Comparison of ENCODE assay signal across 9 cellular contexts in genomic region chr12:53048780-53049401, GRCh38. TPM values are rescaled to one million over a fixed set of nuclear protein-coding genes. Genes with fewer than 3 reads are reported as not detected.
DNase-seq lines count a peak whose midpoint lies in the region; ATAC-seq and TF ChIP-seq lines count a peak whose summit lies in the region.
"Had no signal": no experiment of that assay in that cellular context is flagged by ENCODE, and none has a peak within 500 bp of the region (broad histone marks: within the 10 kb centered on the region; RNA-seq: fewer than 3 reads in every experiment).

No MANE protein-coding gene starts in this region.

- H3K27me3 ChIP-seq in HUES64 (ENCODE audit: insufficient read depth, low read length) (peaks cover 21% of the 10 kb centered on the region), mammary epithelial cell (ENCODE audit: insufficient read depth, low read length) (no peaks in the 10 kb centered on the region), testis (no peaks in the 10 kb centered on the region)

- ATAC-seq in GM21619 (IDR thresholded peaks at IDR 0.05; ENCODE audit: unreplicated experiment) (no peak), HG03520 (IDR thresholded peaks at IDR 0.05; ENCODE audit: unreplicated experiment) (no peak), GM18505 (IDR thresholded peaks at IDR 0.05; ENCODE audit: unreplicated experiment) (no peak)

- H3K9ac ChIP-seq in HUES64 (ENCODE audit: low read depth, low read length): no peak overlapping the region; the same call in 1 of the 2 replicates
- H3K9ac ChIP-seq in mammary epithelial cell (ENCODE audit: insufficient read depth, low read length): no peak overlapping the region

- H4K20me1 ChIP-seq in mammary epithelial cell (ENCODE audit: insufficient read depth, low read length): no peaks in the 10 kb centered on the region

- in situ Hi-C loops in mammary epithelial cell (cut with MboI; ENCODE audit: low sequenced_read_pairs in 2 of 2): no loop called here

- H3K4me2 ChIP-seq in mammary epithelial cell (ENCODE audit: insufficient read depth, low read depth, low read length): peak overlapping the region; percentile 75

- peaks cover 52% of the 10 kb centered on the region for H3K4me1 ChIP-seq in HUES64 (ENCODE audit: insufficient read depth, low read length)
- peaks cover 76% of the 10 kb centered on the region for H3K4me1 ChIP-seq in mammary epithelial cell (ENCODE audit: insufficient read depth, low read length)
- H3K4me1 ChIP-seq in testis: peaks cover 83% of the 10 kb centered on the region

- TF ChIP-seq POLR2A in testis (IDR thresholded peaks at IDR 0.05): no peak
- no peak for TF ChIP-seq POLR2A in GM18505 (IDR thresholded peaks at IDR 0.05; ENCODE audit: borderline replicate concordance, extremely low read depth, insufficient read depth, insufficient read length)

- H3K4me3 ChIP-seq in HUES64 (ENCODE audit: low read length): peak overlapping the region; percentile 41
- no peak overlapping the region for H3K4me3 ChIP-seq in mammary epithelial cell (replicated peaks in 1 of 3; ENCODE audit: insufficient read depth in 1 of 3, low read depth in 2 of 3, low read length in 3 of 3)
- H3K4me3 ChIP-seq in testis: peak overlapping the region; percentile 67 to 71

- dilution Hi-C loops in mammary epithelial cell (cut with HindIII; ENCODE audit: low sequenced_read_pairs): no loop called here

- DNase-seq in mammary epithelial cell (no peak), left kidney (ENCODE audit: low read depth, low spot score) (peak; percentile 87), testis (peak; percentile 68), NK-92 (lab: John Stamatoyannopoulos, UW; ENCODE audit: unreplicated experiment) (no peak)
- DNase-seq: NCI-H1436 treated with DMSO at 0.1 percent for 48 hours had no signal

- no peak overlapping the region for H2AFZ ChIP-seq in mammary epithelial cell (ENCODE audit: low read depth, low read length)

- H3K9me3 ChIP-seq in HUES64 (ENCODE audit: insufficient read depth, low read depth, low read length) (no peaks in the 10 kb centered on the region), mammary epithelial cell (replicated peaks; ENCODE audit: insufficient read depth, low read length) (no peaks in the 10 kb centered on the region), testis (no peaks in the 10 kb centered on the region)

- intact Hi-C loops in mammary epithelial cell (cut with micrococcal nuclease): no loop called here
- intact Hi-C loops in testis (cut with DNase I; ENCODE audit: low total_unique reads): no loop called here

- H3K79me2 ChIP-seq in mammary epithelial cell (ENCODE audit: insufficient read depth, low read length): peaks cover 31% of the 10 kb centered on the region

- H3K36me3 ChIP-seq in HUES64 (ENCODE audit: insufficient read depth, low read length) (peaks cover 4% of the 10 kb centered on the region; the same call in 1 of the 2 replicates), mammary epithelial cell (ENCODE audit: insufficient read depth, low read length) (no peaks in the 10 kb centered on the region), testis (ENCODE audit: low read depth, missing control alignments) (no peaks in the 10 kb centered on the region)

- peak overlapping the region; percentile 81; the same call in 1 of the 2 replicates for H3K27ac ChIP-seq in HUES64 (ENCODE audit: low read depth, low read length)
- no peak overlapping the region for H3K27ac ChIP-seq in mammary epithelial cell (ENCODE audit: insufficient read depth, low read depth, low read length)
- H3K27ac ChIP-seq in testis: peak overlapping the region; percentile 89 to 92

- 18% methylated on average over 6 of the region's 6 CpGs for WGBS in HUES64
- 33% methylated on average over 1 of the region's 6 CpGs for WGBS in mammary epithelial cell (ENCODE audit: low coverage, missing lambda C conversion rate)
- 32 to 37% methylated on average over 6 of the region's 6 CpGs for WGBS in testis, 2 donors

- no peak for TF ChIP-seq CTCF in mammary epithelial cell (conservative IDR thresholded peaks at IDR 0.05 in 1 of 2, IDR thresholded peaks at IDR 0.05 in 1 of 2; ENCODE audit: extremely low read depth in 1 of 2, insufficient read depth in 1 of 2, low read depth in 1 of 2, low read length in 2 of 2)
- no peak for TF ChIP-seq CTCF in testis (IDR thresholded peaks at IDR 0.05)

- BruUV-seq in mammary epithelial cell (replicated peaks; lab: Mats Ljungman, UMichigan): no TSS peak

- CTCF ChIA-PET in mammary epithelial cell (lab: Charles Lee; ENCODE audit: low non-redundant PET): no interaction called here

RNA-seq across cellular contexts. Expression of gene TNS2, which starts 1.0 kb away (rescaled TPM):
- 4.4 TPM for polyA plus RNA-seq in HUES64 (2013, experiment 1 of 2)
- 9.8 TPM for polyA plus RNA-seq in HUES64 (2013, experiment 2 of 2)
- 1 to 10 TPM; 3.7 to 4.2 TPM for total RNA-seq in mammary epithelial cell
- polyA plus RNA-seq in mammary epithelial cell: 6.6 TPM
- 16.7 TPM for polyA minus RNA-seq in mammary epithelial cell
- total RNA-seq in testis: 100 to 1,000 TPM; 108 to 138 TPM
- 47.0 TPM for polyA plus RNA-seq in testis (ENCODE audit: insufficient read depth, low read depth, low replicate concordance)

RNA-seq across cellular contexts. Expression of gene SPRYD3, which starts 30.3 kb away (rescaled TPM):
- polyA plus RNA-seq in HUES64 (2013, experiment 1 of 2): 3.9 TPM
- 4.8 TPM for polyA plus RNA-seq in HUES64 (2013, experiment 2 of 2)
- 10 to 100 TPM; 30.0 to 39.4 TPM for total RNA-seq in mammary epithelial cell
- 28.0 TPM for polyA plus RNA-seq in mammary epithelial cell
- 85.5 TPM for polyA minus RNA-seq in mammary epithelial cell
- total RNA-seq in testis: 10 to 100 TPM; 27.7 to 29.5 TPM
- 29.5 TPM for polyA plus RNA-seq in testis (ENCODE audit: insufficient read depth, low read depth, low replicate concordance)

RNA-seq across cellular contexts. Expression of gene EIF4B, which starts 42.6 kb away (rescaled TPM):
- polyA plus RNA-seq in HUES64 (2013, experiment 1 of 2): 342 TPM
- 381 TPM for polyA plus RNA-seq in HUES64 (2013, experiment 2 of 2)
- total RNA-seq in mammary epithelial cell (100 to 1,000 TPM; 350 to 850 TPM), testis (100 to 1,000 TPM; 219 to 305 TPM)
- polyA plus RNA-seq in mammary epithelial cell (312 TPM), testis (ENCODE audit: insufficient read depth, low read depth, low replicate concordance) (249 TPM)
- 610 TPM for polyA minus RNA-seq in mammary epithelial cell

RNA-seq across cellular contexts. Expression of gene IGFBP6, which starts 48.6 kb away (rescaled TPM):
- 4.9 TPM for polyA plus RNA-seq in HUES64 (2013, experiment 1 of 2)
- 4.7 TPM for polyA plus RNA-seq in HUES64 (2013, experiment 2 of 2)
- total RNA-seq in mammary epithelial cell: 100 to 1,000 TPM in 1 of 2 donors, 10 to 100 TPM in 1; 47.7 to 125 TPM
- 291 TPM for polyA plus RNA-seq in mammary epithelial cell
- polyA minus RNA-seq in mammary epithelial cell: 208 TPM
- 100 to 1,000 TPM; 121 to 261 TPM for total RNA-seq in testis
- 185 TPM for polyA plus RNA-seq in testis (ENCODE audit: insufficient read depth, low read depth, low replicate concordance)

RNA-seq across cellular contexts. Expression of gene SOAT2, which starts 54.4 kb away (rescaled TPM):
- polyA plus RNA-seq in HUES64 (2013, experiment 1 of 2): not detected
- not detected for polyA plus RNA-seq in HUES64 (2013, experiment 2 of 2)
- total RNA-seq in mammary epithelial cell (under 1 TPM in 1 of 2 donors, not detected in 1; 0.16 TPM), testis (under 1 TPM in 1 of 2 donors, not detected in 1; 0.19 TPM)
- polyA plus RNA-seq in mammary epithelial cell (0.29 TPM), testis (ENCODE audit: insufficient read depth, low read depth, low replicate concordance) (0.25 TPM)
- polyA minus RNA-seq in mammary epithelial cell: not detected

Comparison
In these comparisons a context has a peak if more than half of its experiments do, and no peak if none do; other contexts are left out.
1. H3K4me3 ChIP-seq: peak in HUES64 (single experiment) and testis (2 of 2); none in mammary epithelial cell (0 of 3).
2. DNase-seq: peak in left kidney (single experiment) and testis (single experiment); none in mammary epithelial cell (single experiment) and NK-92 (single experiment).
3. RNA of gene TNS2, which starts 1.0 kb away (total RNA-seq): 108 to 138 TPM in testis; 3.7 to 4.2 TPM in mammary epithelial cell; every median in the first group is over 10 times any median in the second.